In the genomic region with DNA sequence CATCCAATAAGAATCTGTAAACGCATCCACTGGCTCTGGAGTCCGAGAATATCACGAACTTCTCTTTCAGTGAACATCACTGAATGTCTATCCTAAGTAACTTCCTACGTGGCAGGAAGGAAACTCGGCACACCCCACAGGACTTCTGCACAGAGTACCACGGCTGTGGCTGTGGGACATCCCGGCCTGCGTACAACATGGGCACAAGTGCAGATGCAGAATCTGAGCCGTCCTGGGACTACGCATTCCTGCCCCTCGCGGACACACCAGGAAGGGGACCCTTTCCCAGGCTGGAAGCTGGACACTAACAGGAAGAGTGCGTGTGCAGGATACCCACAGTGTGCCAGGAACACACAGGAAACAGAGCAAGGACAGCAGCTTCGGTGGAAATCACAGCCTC, we compare ENCODE assay signal across 19 cellular contexts.
A peak's percentile ranks its signal among the peaks of the same experiment; 100 is the strongest.
DNase-seq lines count a peak whose midpoint lies in the region; ATAC-seq, FAIRE-seq and TF ChIP-seq lines count a peak whose summit lies in the region.
"Had no signal": no experiment of that assay in that cellular context is flagged by ENCODE, and none has a peak within 500 bp of the region (broad histone marks: within the 10 kb centered on the region; RNA-seq: fewer than 3 reads in every experiment).

No MANE protein-coding gene starts in this region.

- H3K4me3 Mint-ChIP-seq in endothelial cell (ENCODE audit: unreplicated experiment) = peak overlapping the region; percentile 37
- H3K4me3 Mint-ChIP-seq in naive thymus-derived CD4-positive, alpha-beta T cell = no peak overlapping the region
- H3K4me3 Mint-ChIP-seq: CD8-positive, alpha-beta T cell; H9 had no signal

- TF ChIP-seq CTCF in D721Med (IDR thresholded peaks at IDR 0.05; ENCODE audit: insufficient read depth, missing control alignments) (no peak), endothelial cell (IDR thresholded peaks at IDR 0.05; ENCODE audit: unreplicated experiment) (no peak), neutrophil (IDR thresholded peaks at IDR 0.05) (no peak), tibial nerve (IDR thresholded peaks at IDR 0.05) (no peak), thyroid gland (IDR thresholded peaks at IDR 0.05) (no peak)

- no peaks in the 10 kb centered on the region for H3K9me3 Mint-ChIP-seq in endothelial cell (ENCODE audit: unreplicated experiment)
- no peaks in the 10 kb centered on the region for H3K9me3 Mint-ChIP-seq in naive thymus-derived CD4-positive, alpha-beta T cell
- H3K9me3 Mint-ChIP-seq: CD8-positive, alpha-beta T cell; H9 had no signal

- peak overlapping the region; percentile 57 for H3K27ac Mint-ChIP-seq in endothelial cell (ENCODE audit: unreplicated experiment)
- no peak overlapping the region for H3K27ac Mint-ChIP-seq in naive thymus-derived CD4-positive, alpha-beta T cell
- H3K27ac Mint-ChIP-seq: CD8-positive, alpha-beta T cell had no signal

- FAIRE-seq in D721Med (lab: Jason Lieb, UNC) = peak; percentile 38
- FAIRE-seq: GM12878 had no signal

- no peak overlapping the region for H3K4me3 ChIP-seq in neutrophil (ENCODE audit: low read depth in 1 of 2, low read length in 1 of 2)
- no peak overlapping the region for H3K4me3 ChIP-seq in tibial nerve
- H3K4me3 ChIP-seq in naive thymus-derived CD4-positive, alpha-beta T cell (ENCODE audit: low read length) = no peak overlapping the region
- H3K4me3 ChIP-seq in thyroid gland (replicated peaks in 1 of 3) = no peak overlapping the region
- H3K4me3 ChIP-seq: BLaER1, GM12878 had no signal

- intact Hi-C loops in naive thymus-derived CD4-positive, alpha-beta T cell (cut with micrococcal nuclease) = no loop called here
- intact Hi-C loops in thyroid gland (cut with DNase I) = no loop called here

- no peak for TF ChIP-seq EP300 in tibial nerve (IDR thresholded peaks at IDR 0.05)

- POLR2A ChIA-PET in naive thymus-derived CD4-positive, alpha-beta T cell (lab: Charles Lee) = no interaction called here

- no peak for ATAC-seq in naive thymus-derived CD4-positive, alpha-beta T cell
- ATAC-seq in GM21515 (IDR thresholded peaks at IDR 0.05; ENCODE audit: unreplicated experiment) = no peak
- ATAC-seq: CD8-positive, alpha-beta T cell; GM12878 had no signal

- no peaks in the 10 kb centered on the region for H3K9me3 ChIP-seq in neutrophil
- no peaks in the 10 kb centered on the region for H3K9me3 ChIP-seq in tibial nerve
- no peaks in the 10 kb centered on the region for H3K9me3 ChIP-seq in naive thymus-derived CD4-positive, alpha-beta T cell (ENCODE audit: control insufficient read depth in 2 of 3, low read length in 3 of 3)
- H3K9me3 ChIP-seq in thyroid gland = no peaks in the 10 kb centered on the region
- H3K9me3 ChIP-seq: BLaER1 had no signal

- TF ChIP-seq POLR2A in tibial nerve (IDR thresholded peaks at IDR 0.05) (no peak), thyroid gland (IDR thresholded peaks at IDR 0.05) (no peak)

- peaks cover 59% of the 10 kb centered on the region for H3K4me1 Mint-ChIP-seq in endothelial cell (ENCODE audit: unreplicated experiment)
- peaks cover 0 to 58% (median 31%) of the 10 kb centered on the region in 7 donors for H3K4me1 Mint-ChIP-seq in naive thymus-derived CD4-positive, alpha-beta T cell

- H3K4me1 ChIP-seq in neutrophil (ENCODE audit: control insufficient read depth in 1 of 2, insufficient read depth in 1 of 2, low read depth in 1 of 2, low read length in 1 of 2) (peaks cover 18 to 34% of the 10 kb centered on the region in 2 experiments), tibial nerve (peaks cover 0 to 89% (median 32%) of the 10 kb centered on the region in 4 donors), thyroid gland (peaks cover 21 to 28% of the 10 kb centered on the region in 2 donors)
- no peaks in the 10 kb centered on the region for H3K4me1 ChIP-seq in naive thymus-derived CD4-positive, alpha-beta T cell (ENCODE audit: control insufficient read depth in 2 of 2, insufficient read depth in 2 of 2, low read length in 2 of 2)

- CTCF ChIA-PET in naive thymus-derived CD4-positive, alpha-beta T cell (lab: Charles Lee) = no interaction called here

- H3K27me3 ChIP-seq in neutrophil (no peaks in the 10 kb centered on the region), tibial nerve (no peaks in the 10 kb centered on the region), thyroid gland (no peaks in the 10 kb centered on the region)
- no peaks in the 10 kb centered on the region for H3K27me3 ChIP-seq in naive thymus-derived CD4-positive, alpha-beta T cell (ENCODE audit: control insufficient read depth in 2 of 2, insufficient read depth in 2 of 2, low read length in 2 of 2)
- H3K27me3 ChIP-seq: BLaER1 had no signal

- H3K27ac ChIP-seq in neutrophil (peak overlapping the region; percentile 56), tibial nerve (peak overlapping the region; percentile 23 to 86 (median 73)), thyroid gland (no peak overlapping the region)
- H3K27ac ChIP-seq in naive thymus-derived CD4-positive, alpha-beta T cell (ENCODE audit: low read depth, low read length) = no peak overlapping the region
- H3K27ac ChIP-seq: BLaER1 had no signal

- peaks cover 70% of the 10 kb centered on the region for H3K36me3 ChIP-seq in neutrophil
- peaks cover 0 to 21% (median 0%) of the 10 kb centered on the region in 3 donors for H3K36me3 ChIP-seq in tibial nerve
- H3K36me3 ChIP-seq in naive thymus-derived CD4-positive, alpha-beta T cell (ENCODE audit: control insufficient read depth in 2 of 3, insufficient read depth in 3 of 3, low read length in 3 of 3) = peaks cover 0 to 30% (median 0%) of the 10 kb centered on the region in 3 experiments
- H3K36me3 ChIP-seq in thyroid gland = no peaks in the 10 kb centered on the region

- no peak for DNase-seq in D721Med (ENCODE audit: insufficient read length, low spot score)
- no peak for DNase-seq in endothelial cell (ENCODE audit: low spot score)
- DNase-seq in tibial nerve (ENCODE audit: low spot score in 2 of 2) = no peak
- no peak for DNase-seq in naive thymus-derived CD4-positive, alpha-beta T cell
- no peak for DNase-seq in thyroid gland
- no peak for DNase-seq in mesenteric fat pad (ENCODE audit: low spot score)
- DNase-seq: 8988T, Calu3, DMS 273 treated with DMSO at 0.1 percent for 48 hours, DMS53, DND-41, EL, GOT3, H9 had no signal

- WGBS in tibial nerve, 2 donors = 76 to 78% methylated on average over 14 of the region's 14 CpGs
- WGBS in thyroid gland, 2 donors = 79 to 81% methylated on average over 14 of the region's 14 CpGs

- H3K27me3 Mint-ChIP-seq in endothelial cell (ENCODE audit: unreplicated experiment) = peaks cover 8% of the 10 kb centered on the region
- no peaks in the 10 kb centered on the region for H3K27me3 Mint-ChIP-seq in naive thymus-derived CD4-positive, alpha-beta T cell

- peaks cover 36% of the 10 kb centered on the region for H3K36me3 Mint-ChIP-seq in endothelial cell (ENCODE audit: low read depth, unreplicated experiment)
- peaks cover 0 to 68% (median 15%) of the 10 kb centered on the region in 5 donors for H3K36me3 Mint-ChIP-seq in naive thymus-derived CD4-positive, alpha-beta T cell

Comparison
In these comparisons a context has a peak if more than half of its experiments do, and no peak if none do; other contexts are left out.
1. H3K27ac ChIP-seq: peak in neutrophil (single experiment) and tibial nerve (4 of 4); none in naive thymus-derived CD4-positive, alpha-beta T cell (single experiment) and thyroid gland (0 of 3).